Comparison of ENCODE assay signal across 9 cellular contexts in the genomic region with DNA sequence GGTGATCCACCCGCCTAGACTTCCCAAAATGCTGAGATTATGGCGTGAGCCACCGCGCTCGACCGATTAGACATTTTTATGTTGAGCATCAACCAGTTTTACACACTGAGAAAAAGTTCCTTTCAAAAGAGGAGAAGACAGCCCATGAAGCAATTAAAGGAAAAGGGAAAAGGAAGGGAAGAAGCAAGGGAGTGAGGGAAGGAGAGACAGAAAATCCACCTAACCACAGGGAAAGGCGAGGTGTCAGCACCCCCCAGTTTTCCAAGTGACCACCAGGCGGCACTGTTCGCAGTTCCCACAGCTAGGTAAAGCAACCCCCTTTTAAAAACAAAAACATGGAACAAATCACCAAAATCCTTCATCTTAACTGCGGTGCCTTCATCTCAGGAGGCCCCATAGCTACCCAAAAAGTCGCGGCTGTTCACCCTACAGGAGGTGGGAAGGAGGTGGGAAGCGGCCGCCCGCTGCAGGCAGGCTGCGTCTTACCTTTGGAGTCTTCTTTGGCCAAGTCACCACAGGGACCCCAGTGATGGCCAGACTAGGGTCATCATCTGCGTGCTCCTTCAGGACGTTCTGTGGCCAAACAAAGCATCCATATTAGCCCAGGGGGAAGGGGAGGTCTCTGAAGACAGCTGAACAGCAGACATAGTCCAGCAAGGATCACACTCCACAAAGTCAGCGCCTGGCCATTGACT.
DNase-seq lines count a peak whose midpoint lies in the region; ATAC-seq and TF ChIP-seq lines count a peak whose summit lies in the region.
"Had no signal": no experiment of that assay in that cellular context is flagged by ENCODE, and none has a peak within 500 bp of the region (broad histone marks: within the 10 kb centered on the region; RNA-seq: fewer than 3 reads in every experiment).

No MANE protein-coding gene starts in this region.

- H3K36me3 ChIP-seq in CD8-positive, alpha-beta T cell (ENCODE audit: insufficient read depth, low read length) = peaks cover 7% of the 10 kb centered on the region
- peaks cover 4% of the 10 kb centered on the region for H3K36me3 ChIP-seq in IMR-90 (ENCODE audit: control insufficient read depth, insufficient read depth, low read length)

- no peak overlapping the region for H3K4me3 Mint-ChIP-seq in CD8-positive, alpha-beta T cell
- H3K4me3 Mint-ChIP-seq in mesothelial cell of epicardium = no peak overlapping the region
- H3K4me3 Mint-ChIP-seq: stimulated activated naive CD8-positive, alpha-beta T cell treated with anti-CD3 and anti-CD28 coated beads, Interleukin-15, Interleukin-2, amounts not matched to agents 100 ng/mL and 50 ng/mL, for 24 hours had no signal

- H2AFZ ChIP-seq in IMR-90 (replicated peaks; ENCODE audit: low read length, poor library complexity) = no peak overlapping the region

- H3K27me3 ChIP-seq in CD8-positive, alpha-beta T cell (ENCODE audit: insufficient read depth, low read length) = no peaks in the 10 kb centered on the region
- H3K27me3 ChIP-seq in IMR-90 (ENCODE audit: control insufficient read depth, insufficient read depth, low read length) = no peaks in the 10 kb centered on the region

- H3K14ac ChIP-seq in IMR-90 (replicated peaks; ENCODE audit: low read depth, low read length) = no peak overlapping the region

- H2AK5ac ChIP-seq in IMR-90 (ENCODE audit: low read depth, low read length) = no peak overlapping the region

- peaks cover 30% of the 10 kb centered on the region for H3K36me3 Mint-ChIP-seq in CD8-positive, alpha-beta T cell
- peaks cover 4% of the 10 kb centered on the region for H3K36me3 Mint-ChIP-seq in mesothelial cell of epicardium

- TF ChIP-seq CTCF in CD8-positive, alpha-beta T cell (IDR thresholded peaks at IDR 0.05) = peak; percentile 87
- peak; percentile 72 for TF ChIP-seq CTCF in IMR-90 (conservative IDR thresholded peaks at IDR 0.05; ENCODE audit: low read depth, low read length)
- TF ChIP-seq CTCF in choroid plexus epithelial cell (conservative IDR thresholded peaks at IDR 0.05; ENCODE audit: low read depth, low read length) = peak; percentile 89
- peak; percentile 82 for TF ChIP-seq CTCF in mesothelial cell of epicardium (IDR thresholded peaks at IDR 0.05; ENCODE audit: unreplicated experiment)

- H4K20me1 ChIP-seq in IMR-90 (ENCODE audit: insufficient read depth, low read length) = peaks cover 4% of the 10 kb centered on the region; the same call in 1 of the 2 replicates

- H3K9me3 Mint-ChIP-seq in CD8-positive, alpha-beta T cell = no peaks in the 10 kb centered on the region
- H3K9me3 Mint-ChIP-seq in mesothelial cell of epicardium = no peaks in the 10 kb centered on the region
- H3K9me3 Mint-ChIP-seq: stimulated activated naive CD8-positive, alpha-beta T cell treated with anti-CD3 and anti-CD28 coated beads, Interleukin-15, Interleukin-2, amounts not matched to agents 100 ng/mL and 50 ng/mL, for 24 hours had no signal

- peaks cover 16% of the 10 kb centered on the region for H3K4me1 ChIP-seq in CD8-positive, alpha-beta T cell (ENCODE audit: insufficient read depth, low read length)
- H3K4me1 ChIP-seq in IMR-90 (ENCODE audit: control insufficient read depth, insufficient read depth, low read length) = no peaks in the 10 kb centered on the region

- in situ Hi-C loops in IMR-90 (cut with MboI; ENCODE audit: low sequenced_read_pairs) = loop anchor here (5.0 kb wide), 1 partner anchor 173 kb away; a partner anchor contains a TSS

- H2BK120ac ChIP-seq in IMR-90 (ENCODE audit: low read depth, low read length) = no peak overlapping the region

- peak overlapping the region; percentile 27 for H3K27ac Mint-ChIP-seq in CD8-positive, alpha-beta T cell
- H3K27ac Mint-ChIP-seq in mesothelial cell of epicardium = no peak overlapping the region
- H3K27ac Mint-ChIP-seq: stimulated activated naive CD8-positive, alpha-beta T cell treated with anti-CD3 and anti-CD28 coated beads, Interleukin-15, Interleukin-2, amounts not matched to agents 100 ng/mL and 50 ng/mL, for 24 hours had no signal

- no peak overlapping the region for H4K5ac ChIP-seq in IMR-90 (ENCODE audit: low read depth, low read length)

- H3K56ac ChIP-seq in IMR-90 (ENCODE audit: extremely low read depth, insufficient read depth, low read length) = no peak overlapping the region

- no peak overlapping the region for H3K18ac ChIP-seq in IMR-90 (ENCODE audit: low read depth, low read length)

- no peak overlapping the region for H3K27ac ChIP-seq in CD8-positive, alpha-beta T cell (ENCODE audit: low read depth, low read length)
- H3K27ac ChIP-seq in IMR-90 (ENCODE audit: insufficient read depth, low read length) = no peak overlapping the region

- no peak overlapping the region for H2BK20ac ChIP-seq in IMR-90 (ENCODE audit: low read depth, low read length)

- CTCF ChIA-PET in CD8-positive, alpha-beta T cell (lab: Charles Lee) = interaction anchor here (0.6 to 12.6 kb wide), 26 partner anchors 9 to 190 kb away, joined by 3 to 85 read pairs (median 4); a partner anchor contains a TSS
- CTCF ChIA-PET in IMR-90 (lab: Yijun Ruan, JAX) = interaction anchor here (0.6 to 1.5 kb wide), 4 partner anchors 10 to 177 kb away, joined by 3 read pairs; a partner anchor contains a TSS

- peak; percentile 67 for ATAC-seq in CD8-positive, alpha-beta T cell
- ATAC-seq in IMR-90 (ENCODE audit: low read depth) = peak; percentile 72

- POLR2A ChIA-PET in CD8-positive, alpha-beta T cell (lab: Charles Lee) = interaction anchor here (1.7 kb wide), 1 partner anchor 10 kb away, joined by 4 read pairs; no protein-coding TSS in a partner anchor
- POLR2A ChIA-PET in IMR-90 (lab: Charles Lee; ENCODE audit: unreplicated experiment) = no interaction called here

- no peak overlapping the region for H2AK9ac ChIP-seq in IMR-90 (replicated peaks; ENCODE audit: low read depth, low read length, poor library complexity)

- no peaks in the 10 kb centered on the region for H3K27me3 Mint-ChIP-seq in CD8-positive, alpha-beta T cell (ENCODE audit: low read depth)
- no peaks in the 10 kb centered on the region for H3K27me3 Mint-ChIP-seq in mesothelial cell of epicardium (ENCODE audit: low read depth)
- H3K27me3 Mint-ChIP-seq: stimulated activated naive CD8-positive, alpha-beta T cell treated with anti-CD3 and anti-CD28 coated beads, Interleukin-15, Interleukin-2, amounts not matched to agents 100 ng/mL and 50 ng/mL, for 24 hours had no signal

- peaks cover 0 to 7% of the 10 kb centered on the region in 2 experiments; a peak in 2 of 4 replicates for H3K79me1 ChIP-seq in IMR-90 (ENCODE audit: low read depth in 1 of 2, low read length in 2 of 2)

- H2BK5ac ChIP-seq in IMR-90 (ENCODE audit: low read depth, low read length, poor library complexity, severe bottlenecking) = no peak overlapping the region

- no peak overlapping the region for H4K91ac ChIP-seq in IMR-90 (ENCODE audit: insufficient read depth, low read depth, low read length)

- TF ChIP-seq POLR2A in IMR-90 (IDR thresholded peaks at IDR 0.05; ENCODE audit: low read depth, low read length) = no peak

- H3K9me1 ChIP-seq in IMR-90 (ENCODE audit: insufficient read depth, low read length) = peaks cover 3% of the 10 kb centered on the region; the same call in 1 of the 2 replicates

- H3K4me2 ChIP-seq in IMR-90 (ENCODE audit: low read depth, low read length) = no peak overlapping the region

- H3K4me1 Mint-ChIP-seq in CD8-positive, alpha-beta T cell (ENCODE audit: low read depth) = peaks cover 21% of the 10 kb centered on the region
- H3K4me1 Mint-ChIP-seq in mesothelial cell of epicardium = peaks cover 8% of the 10 kb centered on the region

- H3K4ac ChIP-seq in IMR-90 (ENCODE audit: low read depth, low read length) = no peak overlapping the region

- intact Hi-C loops in CD8-positive, alpha-beta T cell (cut with DNase I, micrococcal nuclease) = loop anchor here (1.0 to 2.0 kb wide), 3 partner anchors 174 to 189 kb away; no protein-coding TSS in a partner anchor
- intact Hi-C loops in IMR-90 (cut with micrococcal nuclease) = no loop called here

- dilution Hi-C loops in IMR-90 (cut with HindIII; ENCODE audit: low sequenced_read_pairs, unreplicated experiment) = no loop called here

- no peaks in the 10 kb centered on the region for H3K9me3 ChIP-seq in CD8-positive, alpha-beta T cell (ENCODE audit: low read length)
- no peaks in the 10 kb centered on the region for H3K9me3 ChIP-seq in IMR-90 (ENCODE audit: control insufficient read depth, insufficient read depth, low read length)

- BruUV-seq in IMR-90 (replicated peaks; lab: Mats Ljungman, UMichigan) = no TSS peak

- WGBS in IMR-90 (ENCODE audit: extremely low coverage in 2 of 2, insufficient read length in 1 of 2), 2 experiments = 100% methylated on average over 1 of the region's 19 CpGs; no CpG with 5 or more reads in 1 of the 2 experiments

- H2BK15ac ChIP-seq in IMR-90 (ENCODE audit: low read depth, low read length) = no peak overlapping the region

- H3K23ac ChIP-seq in IMR-90 (ENCODE audit: low read depth, low read length) = no peak overlapping the region

- no peak overlapping the region for H3K4me3 ChIP-seq in CD8-positive, alpha-beta T cell (ENCODE audit: low read depth, low read length)
- H3K4me3 ChIP-seq in IMR-90 (ENCODE audit: insufficient read depth, low read depth, low read length) = no peak overlapping the region
- no peak overlapping the region for H3K4me3 ChIP-seq in choroid plexus epithelial cell (ENCODE audit: low read depth, low read length)

- peak; percentile 50 for TF ChIP-seq RAD21 in IMR-90 (IDR thresholded peaks at IDR 0.05; ENCODE audit: low read length)

- no peak overlapping the region for H4K8ac ChIP-seq in IMR-90 (ENCODE audit: low read depth in 2 of 2, low read length in 2 of 2)

- peak; percentile 31 to 75 (median 66) for DNase-seq in CD8-positive, alpha-beta T cell
- peak; percentile 33 for DNase-seq in IMR-90
- DNase-seq in activated CD4-positive, alpha-beta T cell treated with anti-CD3 and anti-CD28 coated beads for 4 hours = peak; percentile 52 to 63
- peak; percentile 53 for DNase-seq in choroid plexus epithelial cell (ENCODE audit: low read depth)
- peak in 1 of 2 experiments; percentile 70 for DNase-seq in mesothelial cell of epicardium (ENCODE audit: low spot score in 2 of 2, unreplicated experiment in 2 of 2)
- DNase-seq in stimulated activated naive CD4-positive, alpha-beta T cell (lab: John Stamatoyannopoulos, UW) = peak; percentile 31 to 53 (median 42)
- no peak for DNase-seq in putamen (ENCODE audit: low spot score)
- no peak for DNase-seq in KG1 (lab: John Stamatoyannopoulos, UW)

- H3K9ac ChIP-seq in IMR-90 (ENCODE audit: low read depth, low read length) = no peak overlapping the region

TF ChIP-seq in IMR-90, 13 proteins besides CTCF, POLR2A, EP300 and RAD21:
- TF ChIP-seq SMC3 (IDR thresholded peaks at IDR 0.05; ENCODE audit: low read depth, low read length) (peak; percentile 66), BHLHE40 (IDR thresholded peaks at IDR 0.05; ENCODE audit: low read depth, low read length) (no peak), MAZ (IDR thresholded peaks at IDR 0.05; ENCODE audit: borderline replicate concordance, low read depth, low read length) (peak; percentile 54; the same call in 1 of the 2 replicates)

Comparison
In these comparisons a context has a peak if more than half of its experiments do, and no peak if none do; other contexts are left out.
1. DNase-seq: peak in CD8-positive, alpha-beta T cell (7 of 7), IMR-90 (single experiment), activated CD4-positive, alpha-beta T cell treated with anti-CD3 and anti-CD28 coated beads for 4 hours (2 of 2), choroid plexus epithelial cell (single experiment) and stimulated activated naive CD4-positive, alpha-beta T cell (6 of 6); none in putamen (single experiment) and KG1 (single experiment).
2. Peak in every context shown above with its lines, with median percentiles within 50 percentile points of each other: CTCF ChIP-seq.